In genomic region chr22:19979712-19980493, GRCh38 we compare ENCODE assay signal across 22 cellular contexts.
"Had no signal": no experiment of that assay in that cellular context is flagged by ENCODE, and none has a peak within 500 bp of the region (broad histone marks: within the 10 kb centered on the region; RNA-seq: fewer than 3 reads in every experiment).

No MANE protein-coding gene starts in this region.

- H3K4me1 ChIP-seq: prostate gland, right lobe of liver had no signal

- H3K27ac ChIP-seq: coronary artery, left ventricle myocardium inferior, lower lobe of right lung, neutrophil, prostate gland, right lobe of liver, thoracic aorta, transverse colon, vagina had no signal

- H3K9me3 ChIP-seq: gastrocnemius medialis, left ventricle myocardium inferior, lower lobe of right lung, neutrophil, prostate gland, right lobe of liver, thoracic aorta, transverse colon, vagina had no signal

- ATAC-seq: effector memory CD8-positive, alpha-beta T cell; gastrocnemius medialis; left colon; lower lobe of right lung; naive thymus-derived CD8-positive, alpha-beta T cell; right lobe of liver; stimulated activated naive B cell treated with anti-CD40 and anti-IgM and Interleukin-4, amounts not matched to agents 10 μg/mL and 1 μg/mL and 100 μg/mL, for 72 hours had no signal

- H3K4me3 ChIP-seq: coronary artery, gastrocnemius medialis, left ventricle myocardium inferior, lower lobe of right lung, prostate gland, right lobe of liver, thoracic aorta, transverse colon, vagina had no signal

- H3K36me3 ChIP-seq: neutrophil, right lobe of liver, transverse colon had no signal

- H3K27me3 ChIP-seq: gastrocnemius medialis, neutrophil, right lobe of liver, transverse colon, vagina had no signal

- DNase-seq: dermis blood vessel endothelial cell; effector memory CD8-positive, alpha-beta T cell; foreskin fibroblast; gastrocnemius medialis; head of caudate nucleus; left colon; left ventricle myocardium inferior; lower lobe of right lung; naive thymus-derived CD8-positive, alpha-beta T cell; nephron progenitor cell; small intestine; stimulated activated CD4-positive, alpha-beta T cell treated with anti-CD3 and anti-CD28 coated beads, Interleukin-15, amount 100 ng/mL, for 24 hours; stimulated activated CD4-positive, alpha-beta T cell treated with anti-CD3 and anti-CD28 coated beads, Interleukin-2, amount 100 ng/mL, for 48 hours; stimulated activated naive B cell treated with anti-CD40 and anti-IgM and Interleukin-4, amounts not matched to agents 10 μg/mL and 1 μg/mL and 100 μg/mL, for 72 hours; transverse colon had no signal

- FAIRE-seq: endometrium, small intestine had no signal
